Comparison of ENCODE assay signal across 8 cellular contexts in the genomic region with DNA sequence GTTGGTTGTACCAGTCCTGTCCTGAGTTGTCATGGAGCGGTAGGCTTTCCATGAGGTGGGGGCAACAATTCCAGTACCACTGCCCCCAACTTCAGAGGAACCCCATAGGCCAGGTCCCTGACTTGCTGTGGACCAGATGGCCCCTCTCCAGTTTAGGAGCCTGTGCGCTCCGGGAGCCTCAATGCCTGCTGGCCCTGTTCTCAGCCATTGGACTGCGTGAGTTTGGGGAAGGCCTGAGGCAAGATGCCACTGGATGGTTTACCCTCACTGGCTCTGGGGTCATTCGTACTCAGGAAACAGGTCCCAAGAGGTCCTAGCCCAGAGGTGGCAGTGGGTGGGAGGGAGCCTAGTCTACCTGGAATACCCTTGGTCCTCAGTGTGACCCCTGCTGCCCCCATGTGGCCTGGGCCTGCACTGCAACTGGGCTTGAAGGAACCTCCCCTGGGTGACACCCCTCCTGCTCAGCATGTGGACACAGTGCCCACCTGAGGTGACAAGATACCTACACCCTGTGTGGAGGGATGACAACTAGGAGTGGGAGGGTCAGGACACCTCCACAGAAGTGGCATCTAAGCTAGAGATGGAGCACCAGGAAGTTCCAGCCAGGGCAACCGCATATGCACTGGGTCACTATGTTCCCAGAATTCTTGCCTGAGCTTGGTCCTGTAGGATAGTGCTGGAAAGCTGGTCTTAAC. TPM values are rescaled to one million over a fixed set of nuclear protein-coding genes. Genes with fewer than 3 reads are reported as not detected.
DNase-seq lines count a peak whose midpoint lies in the region; ATAC-seq and TF ChIP-seq lines count a peak whose summit lies in the region.

No MANE protein-coding gene starts in this region.

- H3K9me3 ChIP-seq in OCI-LY1 (ENCODE audit: low read length) (no peaks in the 10 kb centered on the region), esophagus muscularis mucosa (no peaks in the 10 kb centered on the region), neural progenitor cell (ENCODE audit: low read depth) (no peaks in the 10 kb centered on the region)

- no peaks in the 10 kb centered on the region for H3K9me2 ChIP-seq in OCI-LY1 (ENCODE audit: low read depth, low read length)

- TF ChIP-seq CTCF in GM06990 (IDR thresholded peaks at IDR 0.05; ENCODE audit: insufficient read depth, low read length, poor library complexity, severe bottlenecking) = peak; percentile 99
- peak; percentile 98 for TF ChIP-seq CTCF in HL-60 (IDR thresholded peaks at IDR 0.05; ENCODE audit: insufficient read depth, low read length)
- TF ChIP-seq CTCF in OCI-LY1 (IDR thresholded peaks at IDR 0.05; ENCODE audit: low read length) = peak; percentile 97
- TF ChIP-seq CTCF in esophagus muscularis mucosa (IDR thresholded peaks at IDR 0.05) = peak; percentile 94 to 100 (median 95)
- peak; percentile 91 for TF ChIP-seq CTCF in neural progenitor cell (IDR thresholded peaks at IDR 0.05)

- H4K20me1 ChIP-seq in OCI-LY1 (ENCODE audit: insufficient read depth, low read length) = no peaks in the 10 kb centered on the region
- peaks cover 28% of the 10 kb centered on the region for H4K20me1 ChIP-seq in neural progenitor cell (ENCODE audit: low read depth)

- H3K4me1 ChIP-seq in OCI-LY1 (ENCODE audit: insufficient read depth, low read length, severe bottlenecking) (no peaks in the 10 kb centered on the region), esophagus muscularis mucosa (peaks cover 0 to 11% (median 7%) of the 10 kb centered on the region in 4 donors), neural progenitor cell (peaks cover under 1% of the 10 kb centered on the region)

- no peaks in the 10 kb centered on the region for H3K79me2 ChIP-seq in OCI-LY1 (ENCODE audit: insufficient read depth, low read length)
- peaks cover 10% of the 10 kb centered on the region for H3K79me2 ChIP-seq in neural progenitor cell (ENCODE audit: low read depth)

- H3K36me3 ChIP-seq in GM06990 (ENCODE audit: control insufficient read depth, insufficient read depth, low read length) = peaks cover 38% of the 10 kb centered on the region
- peaks cover 60% of the 10 kb centered on the region for H3K36me3 ChIP-seq in OCI-LY1 (ENCODE audit: insufficient read depth, low read length)
- H3K36me3 ChIP-seq in esophagus muscularis mucosa = peaks cover 27 to 49% (median 46%) of the 10 kb centered on the region in 4 donors
- H3K36me3 ChIP-seq in neural progenitor cell = no peaks in the 10 kb centered on the region

- H3F3A ChIP-seq in OCI-LY1 (ENCODE audit: insufficient read depth, low read length) (no peaks in the 10 kb centered on the region), neural progenitor cell (ENCODE audit: low read depth) (peaks cover 30% of the 10 kb centered on the region)

- H3K4me2 ChIP-seq in OCI-LY1 (ENCODE audit: low read length) (no peak overlapping the region), neural progenitor cell (no peak overlapping the region)

- H3K36me3 Mint-ChIP-seq in neural progenitor cell = peaks cover 18% of the 10 kb centered on the region

- intact Hi-C loops in esophagus muscularis mucosa (cut with DNase I) = loop anchor here (5.0 kb wide), 1 partner anchor 49 kb away; no protein-coding TSS in a partner anchor

- H3K4me3 Mint-ChIP-seq in neural progenitor cell = no peak overlapping the region

- H3K27ac ChIP-seq in HL-60 (replicated peaks) (no peak overlapping the region), OCI-LY1 (ENCODE audit: low read depth, low read length, poor library complexity, severe bottlenecking) (peak overlapping the region; percentile 21), esophagus muscularis mucosa (replicated peaks in 1 of 4) (peak overlapping the region in 1 of 4 donors; percentile 33), neural progenitor cell (no peak overlapping the region)

- 87% methylated on average over 3 of the region's 6 CpGs for WGBS in esophagus muscularis mucosa

- H3K27ac Mint-ChIP-seq in neural progenitor cell = no peak overlapping the region

- H3K27me3 ChIP-seq in GM06990 (replicated peaks; ENCODE audit: control insufficient read depth, insufficient read depth, low read length) = no peaks in the 10 kb centered on the region
- no peaks in the 10 kb centered on the region for H3K27me3 ChIP-seq in HL-60 (ENCODE audit: insufficient read depth, poor library complexity, severe bottlenecking)
- H3K27me3 ChIP-seq in OCI-LY1 (ENCODE audit: insufficient read depth, low read length) = no peaks in the 10 kb centered on the region
- H3K27me3 ChIP-seq in esophagus muscularis mucosa = no peaks in the 10 kb centered on the region
- no peaks in the 10 kb centered on the region for H3K27me3 ChIP-seq in neural progenitor cell

- H3K27me3 Mint-ChIP-seq in neural progenitor cell (ENCODE audit: insufficient read depth, low read depth) = peaks cover 10% of the 10 kb centered on the region

- no peak for TF ChIP-seq EP300 in esophagus muscularis mucosa (IDR thresholded peaks at IDR 0.05)

- DNase-seq in GM06990 (ENCODE audit: extremely low read depth, insufficient read length) (peak; percentile 73), HL-60 (ENCODE audit: low read depth in 1 of 2, low spot score in 1 of 2) (peak in 1 of 2 experiments; percentile 73), activated T-cell treated with anti-CD3 and anti-CD28 coated beads for 4 hours (peak; percentile 93), esophagus muscularis mucosa (ENCODE audit: extremely low spot score) (peak; percentile 95), neural progenitor cell (ENCODE audit: low spot score) (peak; percentile 80), superior temporal gyrus (ENCODE audit: extremely low spot score) (peak; percentile 83)

- H3K9ac ChIP-seq in OCI-LY1 (ENCODE audit: low read length) = no peak overlapping the region
- no peak overlapping the region for H3K9ac ChIP-seq in neural progenitor cell

- H3K4me3 ChIP-seq in GM06990 (replicated peaks; ENCODE audit: low read depth, low read length) (no peak overlapping the region), HL-60 (replicated peaks; ENCODE audit: insufficient read depth, low read length) (no peak overlapping the region), OCI-LY1 (ENCODE audit: low read depth, low read length, poor library complexity, severe bottlenecking) (no peak overlapping the region), esophagus muscularis mucosa (no peak overlapping the region), neural progenitor cell (no peak overlapping the region)

- H3K4me1 Mint-ChIP-seq in neural progenitor cell = peaks cover 7% of the 10 kb centered on the region

- H2AFZ ChIP-seq in OCI-LY1 (ENCODE audit: low read length) (no peak overlapping the region), neural progenitor cell (replicated peaks) (no peak overlapping the region)

- ATAC-seq in GM18870 (IDR thresholded peaks at IDR 0.05; ENCODE audit: unreplicated experiment) = no peak

- TF ChIP-seq POLR2A in esophagus muscularis mucosa (IDR thresholded peaks at IDR 0.05; ENCODE audit: low read depth) = no peak

- no peaks in the 10 kb centered on the region for H3K9me3 Mint-ChIP-seq in neural progenitor cell

RNA-seq across cellular contexts. Expression of gene PRR19, which starts 6.0 kb away (rescaled TPM):
- total RNA-seq in esophagus muscularis mucosa (under 1 TPM in 2 of 4 donors, not detected in 2; 0.17 to 0.50 TPM), neural progenitor cell (ENCODE audit: low replicate concordance) (1.0 TPM in 2 replicates)

RNA-seq across cellular contexts. Expression of gene PAFAH1B3, which starts 6.4 kb away (rescaled TPM):
- 1 to 10 TPM in 3 of 4 donors, under 1 TPM in 1; 0.83 to 8.6 (median 7.2) TPM for total RNA-seq in esophagus muscularis mucosa
- 63.2 and 106 TPM in 2 replicates for total RNA-seq in neural progenitor cell (ENCODE audit: low replicate concordance)

RNA-seq across cellular contexts. Expression of gene TMEM145, which starts 17.1 kb away (rescaled TPM):
- total RNA-seq in esophagus muscularis mucosa (not detected), neural progenitor cell (ENCODE audit: low replicate concordance) (0.37 and 6.6 TPM in 2 replicates)

RNA-seq across cellular contexts. Expression of gene CIC, which starts 26.9 kb away (rescaled TPM):
- total RNA-seq in esophagus muscularis mucosa = 10 to 100 TPM; 37.8 to 74.2 (median 56.3) TPM
- 5.2 and 28.1 TPM in 2 replicates for total RNA-seq in neural progenitor cell (ENCODE audit: low replicate concordance)

RNA-seq across cellular contexts. Expression of gene MEGF8, which starts 29.5 kb away (rescaled TPM):
- total RNA-seq in esophagus muscularis mucosa = 10 to 100 TPM; 18.2 to 46.2 (median 25.5) TPM
- total RNA-seq in neural progenitor cell (ENCODE audit: low replicate concordance) = 7.3 and 21.4 TPM in 2 replicates
